In the genomic region with DNA sequence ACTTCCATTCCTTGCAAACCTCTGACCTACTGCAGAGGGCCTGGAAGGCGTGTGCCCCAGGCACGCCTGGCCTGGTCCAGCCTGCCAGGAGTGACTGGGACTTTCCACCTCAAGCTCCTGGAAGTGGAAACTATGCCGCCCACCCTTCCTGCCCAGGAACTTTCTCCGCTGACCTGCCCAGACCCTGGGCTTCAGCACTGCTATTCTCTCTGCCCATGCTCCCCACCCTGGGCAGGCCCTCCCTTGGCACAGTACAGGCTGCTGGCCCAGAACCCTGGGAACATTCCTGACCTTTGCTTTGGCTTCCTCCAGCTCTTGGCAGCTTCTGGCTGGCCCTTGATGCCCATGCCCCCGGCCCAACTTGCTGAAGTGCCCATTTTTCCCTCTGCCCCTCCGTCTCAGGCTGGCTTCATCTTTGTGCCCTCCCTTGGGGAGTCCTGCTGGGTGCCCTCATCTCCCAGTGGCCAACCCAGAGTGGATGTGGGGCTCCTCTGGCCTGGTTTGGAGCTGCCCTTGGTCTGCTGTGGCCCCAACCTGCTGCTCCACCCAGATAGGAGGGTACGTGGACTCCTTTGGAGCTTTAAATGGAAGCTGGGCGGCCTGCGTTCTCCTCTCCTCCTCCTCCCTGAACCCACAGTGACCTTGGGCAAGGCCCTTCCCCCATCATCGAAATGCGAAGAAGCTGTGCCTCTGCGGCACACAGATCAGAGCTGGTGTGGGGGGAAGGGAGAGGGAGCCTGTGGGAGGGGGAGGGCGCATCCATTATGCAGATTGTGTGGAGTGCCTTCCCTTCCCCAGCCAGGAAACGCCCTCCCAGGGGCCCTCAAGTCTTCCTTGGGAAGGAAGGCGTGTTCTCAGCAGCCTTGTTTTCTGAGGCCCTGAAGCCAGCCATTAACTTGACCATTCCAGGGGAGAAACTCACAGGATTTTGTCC, we compare ENCODE assay signal across 11 cellular contexts. TPM values are rescaled to one million over a fixed set of nuclear protein-coding genes. Genes with fewer than 3 reads are reported as not detected.
DNase-seq lines count a peak whose midpoint lies in the region; ATAC-seq and TF ChIP-seq lines count a peak whose summit lies in the region.
"Had no signal": no experiment of that assay in that cellular context is flagged by ENCODE, and none has a peak within 500 bp of the region (broad histone marks: within the 10 kb centered on the region; RNA-seq: fewer than 3 reads in every experiment).

No MANE protein-coding gene starts in this region.

- peak overlapping the region; percentile 83 for H2AFZ ChIP-seq in neuronal stem cell (ENCODE audit: low read length)

- no peaks in the 10 kb centered on the region for H3K27me3 ChIP-seq in left ventricle myocardium inferior (ENCODE audit: low read depth)
- no peaks in the 10 kb centered on the region for H3K27me3 ChIP-seq in neuronal stem cell (ENCODE audit: control insufficient read depth in 3 of 3, insufficient read depth in 3 of 3, low read depth in 1 of 3, low read length in 3 of 3)

- TF ChIP-seq CTCF in left ventricle myocardium inferior (IDR thresholded peaks at IDR 0.05; ENCODE audit: borderline replicate concordance) = no peak

- no peak overlapping the region for H3K4me2 ChIP-seq in neuronal stem cell (ENCODE audit: insufficient read depth, low read length, poor library complexity, severe bottlenecking)

- H2BK15ac ChIP-seq in neuronal stem cell (ENCODE audit: low read length) = peak overlapping the region; percentile 46

- H3K23ac ChIP-seq in neuronal stem cell (ENCODE audit: low read depth, low read length, poor library complexity) = peak overlapping the region; percentile 37

- H2BK12ac ChIP-seq in neuronal stem cell (ENCODE audit: low read length) = peak overlapping the region; percentile 75

- ATAC-seq in Right ventricle myocardium inferior (peak; percentile 71), GM19452 (IDR thresholded peaks at IDR 0.05; ENCODE audit: unreplicated experiment) (no peak), GM19035 (IDR thresholded peaks at IDR 0.05; ENCODE audit: unreplicated experiment) (no peak)
- ATAC-seq: GM12878 had no signal

- no peaks in the 10 kb centered on the region for H3K79me1 ChIP-seq in neuronal stem cell (ENCODE audit: low read depth, low read length)

- H3K4ac ChIP-seq in neuronal stem cell (ENCODE audit: low read length) = peak overlapping the region; percentile 17

- H3K9ac ChIP-seq in neuronal stem cell (ENCODE audit: low read depth, low read length, poor library complexity) = peak overlapping the region; percentile 53

- H3K36me3 ChIP-seq in left ventricle myocardium inferior (peaks cover 6% of the 10 kb centered on the region), neuronal stem cell (replicated peaks in 1 of 2; ENCODE audit: control insufficient read depth in 2 of 2, insufficient read depth in 2 of 2, low read length in 2 of 2) (no peaks in the 10 kb centered on the region)

- H3K18ac ChIP-seq in neuronal stem cell (ENCODE audit: low read length) = peak overlapping the region; percentile 93

- peak; percentile 82 for DNase-seq in Right ventricle myocardium inferior (ENCODE audit: missing footprints)
- no peak for DNase-seq in cardiac septum (ENCODE audit: low spot score)
- peak; percentile 77 for DNase-seq in left ventricle myocardium inferior
- no peak for DNase-seq in neuronal stem cell (ENCODE audit: low spot score)
- DNase-seq in DMS 273 treated with DMSO at 0.1 percent for 48 hours (lab: John Stamatoyannopoulos, UW) = no peak
- no peak for DNase-seq in stimulated activated CD8-positive, alpha-beta memory T cell treated with anti-CD3 and anti-CD28 coated beads, Interleukin-4, amount 100 ng/mL, for 48 hours
- DNase-seq: activated CD4-positive, alpha-beta T cell treated with anti-CD3 and anti-CD28 coated beads for 48 hours; NCI-H510A had no signal

- H3K4me3 ChIP-seq in left ventricle myocardium inferior (peak overlapping the region; percentile 68), neuronal stem cell (ENCODE audit: low read length in 2 of 2) (peak overlapping the region in 1 of 2 donors; percentile 16)
- H3K4me3 ChIP-seq: GM12878 had no signal

- H2BK120ac ChIP-seq in neuronal stem cell (ENCODE audit: low read depth, low read length) = peak overlapping the region; percentile 88

- peak overlapping the region; percentile 100 for H2AK5ac ChIP-seq in neuronal stem cell (ENCODE audit: low read depth, low read length)

- peak overlapping the region; percentile 79 for H4K91ac ChIP-seq in neuronal stem cell (ENCODE audit: low read depth, low read length, poor library complexity)

- peak overlapping the region; percentile 92 for H2BK5ac ChIP-seq in neuronal stem cell (ENCODE audit: low read length)

- H3K9me3 ChIP-seq in left ventricle myocardium inferior (replicated peaks) (peaks cover 13% of the 10 kb centered on the region), neuronal stem cell (replicated peaks in 1 of 2; ENCODE audit: control insufficient read depth in 2 of 2, insufficient read depth in 1 of 2, low read depth in 1 of 2, low read length in 2 of 2) (peaks cover 8 to 10% of the 10 kb centered on the region in 2 donors)

- H3K27ac ChIP-seq in left ventricle myocardium inferior (replicated peaks) = peak overlapping the region; percentile 88
- H3K27ac ChIP-seq in neuronal stem cell (replicated peaks; ENCODE audit: low read length) = peak overlapping the region; percentile 41

- H3K4me1 ChIP-seq in left ventricle myocardium inferior = peaks cover 100% of the 10 kb centered on the region
- peaks cover 33 to 45% of the 10 kb centered on the region in 2 donors for H3K4me1 ChIP-seq in neuronal stem cell (ENCODE audit: control insufficient read depth in 2 of 2, insufficient read depth in 1 of 2, low read depth in 1 of 2, low read length in 2 of 2)

- H4K8ac ChIP-seq in neuronal stem cell (ENCODE audit: low read depth, low read length) = no peak overlapping the region

- WGBS in neuronal stem cell (ENCODE audit: extremely low coverage in 2 of 2, insufficient read length in 2 of 2, insufficient replicate concordance in 1 of 2), 2 donors = no CpG with 5 or more reads among the region's 15 CpGs

- H3K14ac ChIP-seq in neuronal stem cell (ENCODE audit: low read length) = peak overlapping the region; percentile 63

- intact Hi-C loops in Right ventricle myocardium inferior (cut with DNase I) (loop anchor here (2.0 kb wide), 1 partner anchor 17 kb away; no protein-coding TSS in a partner anchor), cardiac septum (cut with DNase I) (no loop called here), left ventricle myocardium inferior (cut with micrococcal nuclease) (no loop called here)

RNA-seq across cellular contexts. Expression of gene MMRN2, which starts 3.4 kb away (rescaled TPM):
- 35.8 TPM for total RNA-seq in Right ventricle myocardium inferior
- 28.0 TPM for total RNA-seq in cardiac septum
- total RNA-seq in left ventricle myocardium inferior = 32.1 TPM
- polyA plus RNA-seq in neuronal stem cell (2013, experiment 1 of 2) = 0.52 TPM
- polyA plus RNA-seq in neuronal stem cell (2013, experiment 2 of 2) = 0.40 TPM

RNA-seq across cellular contexts. Expression of gene SNCG, which starts 4.4 kb away (rescaled TPM):
- total RNA-seq in Right ventricle myocardium inferior = 24.7 TPM
- 9.3 TPM for total RNA-seq in cardiac septum
- total RNA-seq in left ventricle myocardium inferior = 14.7 TPM
- 0.21 TPM for polyA plus RNA-seq in neuronal stem cell (2013, experiment 1 of 2)
- polyA plus RNA-seq in neuronal stem cell (2013, experiment 2 of 2) = 0.29 TPM

RNA-seq across cellular contexts. Expression of gene ADIRF, which starts 14.3 kb away (rescaled TPM):
- total RNA-seq in Right ventricle myocardium inferior (54.6 TPM), cardiac septum (33.0 TPM), left ventricle myocardium inferior (41.1 TPM)
- polyA plus RNA-seq in neuronal stem cell (2013, experiment 1 of 2) = 0.18 TPM
- polyA plus RNA-seq in neuronal stem cell (2013, experiment 2 of 2) = 0.29 TPM

Comparison
In these comparisons a context has a peak if more than half of its experiments do, and no peak if none do; other contexts are left out.
1. DNase-seq: peak in Right ventricle myocardium inferior (single experiment) and left ventricle myocardium inferior (single experiment); none in cardiac septum (single experiment), neuronal stem cell (single experiment), DMS 273 treated with DMSO at 0.1 percent for 48 hours (single experiment) and stimulated activated CD8-positive, alpha-beta memory T cell treated with anti-CD3 and anti-CD28 coated beads, Interleukin-4, amount 100 ng/mL, for 48 hours (single experiment).